In the genomic region with DNA sequence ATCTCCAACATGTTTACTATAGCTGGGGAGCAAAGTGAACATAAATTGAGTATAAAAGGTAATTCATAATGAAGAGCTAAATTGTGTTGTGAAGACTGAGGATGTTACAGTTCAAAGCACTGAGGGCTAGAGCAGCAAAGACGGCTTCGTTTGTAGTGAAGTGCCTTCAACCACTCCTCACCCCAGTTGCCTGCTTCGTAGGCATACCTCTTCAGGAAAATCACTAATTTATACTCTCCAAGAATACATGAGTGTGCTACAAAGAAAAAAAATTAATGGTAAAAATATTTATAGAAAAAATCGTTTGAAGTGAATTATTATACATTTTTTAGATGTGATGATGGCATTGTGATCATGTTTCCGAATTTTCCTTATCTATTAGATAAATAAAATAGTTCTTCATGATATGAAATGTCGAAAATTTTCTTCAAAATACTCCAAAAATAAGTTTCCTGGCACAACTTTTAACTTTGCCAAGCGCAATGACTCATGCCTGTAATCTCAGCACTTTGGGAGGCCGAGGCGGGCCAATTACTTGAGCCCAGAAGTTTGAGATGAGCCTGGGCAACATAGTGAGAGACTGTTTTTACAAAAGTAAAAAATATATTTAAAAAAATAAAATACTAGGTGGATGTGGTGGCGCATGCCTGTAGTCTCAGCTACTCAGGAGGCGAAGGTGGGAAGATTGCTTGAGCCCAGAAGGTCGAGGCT, we compare ENCODE assay signal across 18 cellular contexts. TPM values are rescaled to one million over a fixed set of nuclear protein-coding genes. Genes with fewer than 3 reads are reported as not detected.
DNase-seq lines count a peak whose midpoint lies in the region; ATAC-seq and TF ChIP-seq lines count a peak whose summit lies in the region.
"Had no signal": no experiment of that assay in that cellular context is flagged by ENCODE, and none has a peak within 500 bp of the region (broad histone marks: within the 10 kb centered on the region; RNA-seq: fewer than 3 reads in every experiment).

No MANE protein-coding gene starts in this region.

- no peaks in the 10 kb centered on the region for H3K79me2 ChIP-seq in hepatocyte

- peaks cover 0 to 6% of the 10 kb centered on the region in 2 donors for H3K4me1 ChIP-seq in thoracic aorta (ENCODE audit: control insufficient read depth in 1 of 2, low read depth in 2 of 2)
- no peaks in the 10 kb centered on the region for H3K4me1 ChIP-seq in hepatocyte (ENCODE audit: insufficient read depth)
- H3K4me1 ChIP-seq: BE2C had no signal

- no peak overlapping the region for H3K4me2 ChIP-seq in hepatocyte

- H3K4me3 ChIP-seq in brain microvascular endothelial cell (ENCODE audit: low read depth, low read length) (no peak overlapping the region), thoracic aorta (no peak overlapping the region), hepatocyte (no peak overlapping the region)
- H3K4me3 ChIP-seq: HAP-1 had no signal

- H3K36me3 ChIP-seq in brain microvascular endothelial cell (replicated peaks) (no peaks in the 10 kb centered on the region), thoracic aorta (no peaks in the 10 kb centered on the region), hepatocyte (replicated peaks; ENCODE audit: insufficient read depth, low read depth) (no peaks in the 10 kb centered on the region)
- H3K36me3 ChIP-seq: BE2C, HAP-1 had no signal

- 80% methylated on average over 12 of the region's 12 CpGs for WGBS in hepatocyte (ENCODE audit: low lambda C conversion rate, missing lambda C conversion rate)

- TF ChIP-seq CTCF in brain microvascular endothelial cell (IDR thresholded peaks at IDR 0.05; ENCODE audit: low read depth, low read length, missing control alignments) = no peak
- no peak for TF ChIP-seq CTCF in thoracic aorta (IDR thresholded peaks at IDR 0.05)
- TF ChIP-seq CTCF in hepatocyte (IDR thresholded peaks at IDR 0.05; ENCODE audit: poor library complexity) = no peak

- no peaks in the 10 kb centered on the region for H3K27me3 ChIP-seq in brain microvascular endothelial cell (replicated peaks)
- H3K27me3 ChIP-seq in thoracic aorta (replicated peaks; ENCODE audit: insufficient read depth) = no peaks in the 10 kb centered on the region
- peaks cover 6% of the 10 kb centered on the region for H3K27me3 ChIP-seq in hepatocyte
- H3K27me3 ChIP-seq: BE2C had no signal

- H3K27ac ChIP-seq in brain microvascular endothelial cell = no peak overlapping the region
- peak overlapping the region in 1 of 2 donors; percentile 52 for H3K27ac ChIP-seq in thoracic aorta
- H3K27ac ChIP-seq in hepatocyte = no peak overlapping the region
- H3K27ac ChIP-seq: C4-2B had no signal

- H4K20me1 ChIP-seq in hepatocyte (ENCODE audit: insufficient read depth, poor library complexity, severe bottlenecking) = no peaks in the 10 kb centered on the region

- no peak overlapping the region for H2AFZ ChIP-seq in hepatocyte

- no peaks in the 10 kb centered on the region for H3K9me3 ChIP-seq in thoracic aorta
- no peaks in the 10 kb centered on the region for H3K9me3 ChIP-seq in hepatocyte (ENCODE audit: low read depth)
- H3K9me3 ChIP-seq: BE2C, HAP-1 had no signal

- in situ Hi-C loops in brain microvascular endothelial cell (cut with HindIII; ENCODE audit: low pct_ligation_motif_present, low sequenced_read_pairs) = no loop called here

- peak; percentile 58 for DNase-seq in Daoy (ENCODE audit: low read depth)
- DNase-seq in RPMI7951 (ENCODE audit: low read depth) = peak; percentile 3
- DNase-seq in brain microvascular endothelial cell = peak; percentile 7
- DNase-seq in thoracic aorta (ENCODE audit: low spot score) = peak; percentile 34
- no peak for DNase-seq in cerebellar nuclear complex (lab: John Stamatoyannopoulos, UW)
- DNase-seq in hepatocyte (ENCODE audit: low spot score) = no peak
- DNase-seq: 8988T; ACHN; BE2C; CD4-positive, alpha-beta memory T cell; DMS79 treated with DMSO at 0.1 percent for 48 hours; GDM1; GOT3 had no signal

- H3K9me2 ChIP-seq in hepatocyte (replicated peaks; ENCODE audit: insufficient read depth) = no peaks in the 10 kb centered on the region

- ATAC-seq in thoracic aorta (ENCODE audit: insufficient number of reproducible peaks, low FRiP score, low read depth) (peak; percentile 53), GM21526 (IDR thresholded peaks at IDR 0.05; ENCODE audit: low FRiP score, unreplicated experiment) (no peak)

RNA-seq across cellular contexts. Expression of a gene that starts 41.6 kb away (rescaled TPM):
- 23.8 and 31.0 TPM in 2 replicates for total RNA-seq in Daoy (2014; rRNA removed; shearing (Covaris generic))
- total RNA-seq in RPMI7951 (2014; rRNA removed; shearing (Covaris generic)) = 0.24 TPM in 1 of 2 replicates, not detected in the other
- total RNA-seq in thoracic aorta (not detected), hepatocyte (4.5 and 7.1 TPM in 2 replicates)
- 4.4 and 10.1 TPM in 2 replicates for polyA plus RNA-seq in hepatocyte
- total RNA-seq: CD4-positive, alpha-beta memory T cell; HT1080 had no signal
- polyA plus RNA-seq: CD4-positive, alpha-beta memory T cell; IgD-negative memory B cell had no signal

Comparison
In these comparisons a context has a peak if more than half of its experiments do, and no peak if none do; other contexts are left out.
1. DNase-seq: peak in Daoy (single experiment), RPMI7951 (single experiment), brain microvascular endothelial cell (single experiment) and thoracic aorta (single experiment); none in cerebellar nuclear complex (0 of 2) and hepatocyte (single experiment).